ENCODE assay signal across 11 cellular contexts in genomic region chr2:47226124-47227040, GRCh38. TPM values are rescaled to one million over a fixed set of nuclear protein-coding genes. Genes with fewer than 3 reads are reported as not detected.
DNase-seq lines count a peak whose midpoint lies in the region; ATAC-seq, FAIRE-seq and TF ChIP-seq lines count a peak whose summit lies in the region.
"Had no signal": no experiment of that assay in that cellular context is flagged by ENCODE, and none has a peak within 500 bp of the region (broad histone marks: within the 10 kb centered on the region; RNA-seq: fewer than 3 reads in every experiment).

No MANE protein-coding gene starts in this region.

- DNase-seq in NCI-H345 (lab: John Stamatoyannopoulos, UW) (peak; percentile 50), NCI-H345 treated with DMSO at 0.1 percent for 48 hours (lab: John Stamatoyannopoulos, UW; ENCODE audit: unreplicated experiment) (no peak), NCI-H526 treated with DMSO at 0.1 percent for 48 hours (lab: John Stamatoyannopoulos, UW) (peak; percentile 61), smooth muscle cell (lab: John Stamatoyannopoulos, UW; ENCODE audit: unreplicated experiment) (no peak), superior temporal gyrus (ENCODE audit: extremely low spot score) (no peak)
- no peak for DNase-seq in activated naive CD4-positive, alpha-beta T cell treated with anti-CD3 and anti-CD28 coated beads, Interleukin-2, amount 50 U/mL, for 72 hours (ENCODE audit: low spot score in 2 of 2)
- DNase-seq: activated CD4-positive, alpha-beta T cell treated with anti-CD3 and anti-CD28 coated beads for 48 hours; NK-92 treated with Interleukin-12 subunit alpha and Interleukin-12 subunit beta, amount 100 ng/mL, for 24 hours had no signal

- no peaks in the 10 kb centered on the region for H3K9me3 Mint-ChIP-seq in activated naive CD4-positive, alpha-beta T cell treated with anti-CD3 and anti-CD28 coated beads, Interleukin-2, amount 50 U/mL, for 72 hours

- 53% methylated on average over 7 of the region's 7 CpGs for WGBS in smooth muscle cell (ENCODE audit: low lambda C conversion rate)

- no peaks in the 10 kb centered on the region for H4K20me1 ChIP-seq in smooth muscle cell (ENCODE audit: low read depth)

- H3K9ac ChIP-seq in smooth muscle cell (ENCODE audit: low read depth): no peak overlapping the region
- H3K9ac ChIP-seq: parathyroid adenoma had no signal

- H3K4me2 ChIP-seq in smooth muscle cell: peak overlapping the region; percentile 45

- no peak overlapping the region for H2AFZ ChIP-seq in smooth muscle cell (ENCODE audit: low read depth)
- H2AFZ ChIP-seq: parathyroid adenoma had no signal

- H3K36me3 Mint-ChIP-seq in activated naive CD4-positive, alpha-beta T cell treated with anti-CD3 and anti-CD28 coated beads, Interleukin-2, amount 50 U/mL, for 72 hours: no peaks in the 10 kb centered on the region

- no peak for ATAC-seq in activated naive CD4-positive, alpha-beta T cell treated with anti-CD3 and anti-CD28 coated beads, Interleukin-2, amount 50 U/mL, for 72 hours
- no peak for ATAC-seq in HG03378 (IDR thresholded peaks at IDR 0.05; ENCODE audit: unreplicated experiment)

- no peak for TF ChIP-seq CTCF in smooth muscle cell (IDR thresholded peaks at IDR 0.05; ENCODE audit: borderline replicate concordance, insufficient read depth, poor library complexity, severe bottlenecking)

- peak; percentile 60 for FAIRE-seq in islet of Langerhans (lab: Jason Lieb, UNC)

- no peaks in the 10 kb centered on the region for H3K36me3 ChIP-seq in smooth muscle cell (ENCODE audit: low read depth)

- no peaks in the 10 kb centered on the region for H3K79me2 ChIP-seq in smooth muscle cell (ENCODE audit: low read depth)
- H3K79me2 ChIP-seq: parathyroid adenoma had no signal

- H3K4me3 ChIP-seq in smooth muscle cell: no peak overlapping the region

- H3K4me1 ChIP-seq in smooth muscle cell (ENCODE audit: low read depth): peaks cover 28% of the 10 kb centered on the region
- H3K4me1 ChIP-seq: parathyroid adenoma had no signal

- H3K9me3 ChIP-seq in smooth muscle cell (replicated peaks; ENCODE audit: low read depth): no peaks in the 10 kb centered on the region

- no peaks in the 10 kb centered on the region for H3K27me3 ChIP-seq in smooth muscle cell (ENCODE audit: low read depth)

- peaks cover 11% of the 10 kb centered on the region for H3F3A ChIP-seq in smooth muscle cell (ENCODE audit: low read depth)

- no peak overlapping the region for H3K27ac Mint-ChIP-seq in activated naive CD4-positive, alpha-beta T cell treated with anti-CD3 and anti-CD28 coated beads, Interleukin-2, amount 50 U/mL, for 72 hours

- peak overlapping the region; percentile 1 for H3K27ac ChIP-seq in smooth muscle cell (ENCODE audit: low read depth)
- H3K27ac ChIP-seq: parathyroid adenoma had no signal

RNA-seq across cellular contexts. Expression of gene CALM2, which starts 50.1 kb away (rescaled TPM):
- total RNA-seq in smooth muscle cell: 937 and 981 TPM in 2 replicates
- 930 and 1,035 TPM in 2 replicates for polyA plus RNA-seq in smooth muscle cell
- total RNA-seq in activated naive CD4-positive, alpha-beta T cell treated with anti-CD3 and anti-CD28 coated beads, Interleukin-2, amount 50 U/mL, for 72 hours: 100 to 1,000 TPM; 327 to 430 TPM

Comparison
In these comparisons a context has a peak if more than half of its experiments do, and no peak if none do; other contexts are left out.
1. DNase-seq: peak in NCI-H345 (single experiment) and NCI-H526 treated with DMSO at 0.1 percent for 48 hours (single experiment); none in NCI-H345 treated with DMSO at 0.1 percent for 48 hours (single experiment), smooth muscle cell (single experiment), superior temporal gyrus (single experiment) and activated naive CD4-positive, alpha-beta T cell treated with anti-CD3 and anti-CD28 coated beads, Interleukin-2, amount 50 U/mL, for 72 hours (0 of 2).